Comparison of ENCODE assay signal across 8 cellular contexts in the genomic region with DNA sequence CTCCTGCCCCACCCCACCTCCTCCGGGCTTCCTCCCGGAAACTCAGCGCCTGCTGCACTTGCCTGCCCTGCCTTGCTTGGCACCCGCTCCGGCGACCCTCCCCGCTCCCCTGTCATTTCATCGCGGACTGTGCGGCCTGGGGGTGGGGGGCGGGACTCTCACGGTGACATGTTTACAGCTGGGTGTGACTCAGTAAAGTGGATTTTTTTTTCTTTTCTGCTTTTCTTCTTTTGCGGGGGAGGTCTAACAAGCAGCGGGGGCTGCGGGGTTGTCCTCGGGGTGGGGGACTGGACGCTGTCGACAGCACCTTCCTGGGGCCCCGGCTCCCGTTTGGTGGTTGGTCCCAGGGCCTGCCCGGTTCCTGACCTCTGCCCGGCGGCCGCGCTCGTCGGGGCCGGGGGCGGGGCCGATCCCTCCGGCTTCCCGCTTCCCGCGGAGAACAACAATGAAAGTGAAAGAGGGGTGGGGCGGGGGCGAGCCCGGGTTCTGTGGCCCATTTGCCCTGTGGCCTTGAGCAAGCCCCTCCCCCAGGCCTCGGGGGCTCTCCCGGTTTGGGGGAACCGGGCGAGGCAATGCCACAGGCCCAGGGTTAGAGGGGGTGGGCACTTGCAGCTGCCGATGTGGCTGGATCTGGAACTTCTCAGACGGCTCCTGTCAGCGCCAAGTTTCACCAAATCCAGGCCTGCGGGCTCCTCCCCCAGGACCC. TPM values are rescaled to one million over a fixed set of nuclear protein-coding genes. Genes with fewer than 3 reads are reported as not detected.
DNase-seq lines count a peak whose midpoint lies in the region; ATAC-seq and TF ChIP-seq lines count a peak whose summit lies in the region.

No MANE protein-coding gene starts in this region.

- ATAC-seq in HCT116 (peak; percentile 33), RWPE2 (ENCODE audit: low read depth) (peak; percentile 27), right cardiac atrium (peak; percentile 51 to 62), gastrocnemius medialis (peak; percentile 22 to 42)

- TF ChIP-seq POLR2A in HCT116 (IDR thresholded peaks at IDR 0.05; ENCODE audit: borderline replicate concordance, extremely low read depth, insufficient read depth, insufficient read length) (no peak), gastrocnemius medialis (IDR thresholded peaks at IDR 0.05) (peak in 1 of 2 donors; percentile 12)

- peaks cover 12% of the 10 kb centered on the region; the same call in 1 of the 2 replicates for H3K79me2 ChIP-seq in HCT116 (ENCODE audit: insufficient read depth, low read length)

- H3K9ac ChIP-seq in HCT116 (ENCODE audit: low read length) = peak overlapping the region; percentile 86

- H3K27ac Mint-ChIP-seq in activated naive CD8-positive, alpha-beta T cell treated with anti-CD3 and anti-CD28 coated beads for 36 hours = peak overlapping the region; percentile 72

- peak overlapping the region; percentile 64 for H3K4me3 Mint-ChIP-seq in activated naive CD8-positive, alpha-beta T cell treated with anti-CD3 and anti-CD28 coated beads for 36 hours

- H3K4me2 ChIP-seq in HCT116 (ENCODE audit: low read length) = peak overlapping the region; percentile 100

- no peak overlapping the region for H2AFZ ChIP-seq in HCT116 (ENCODE audit: low read depth, low read length, poor library complexity, severe bottlenecking)

- peak overlapping the region; percentile 51 to 70 for H3K4me3 ChIP-seq in HCT116 (replicated peaks in 1 of 2; ENCODE audit: low read depth in 1 of 2, low read length in 2 of 2)
- H3K4me3 ChIP-seq in RWPE2 (ENCODE audit: severe bottlenecking) = peak overlapping the region; percentile 55
- peak overlapping the region; percentile 69 for H3K4me3 ChIP-seq in right cardiac atrium (ENCODE audit: low read length)
- peak overlapping the region; percentile 56 to 76 (median 58) for H3K4me3 ChIP-seq in gastrocnemius medialis

- peaks cover 19% of the 10 kb centered on the region for H3K27me3 Mint-ChIP-seq in activated naive CD8-positive, alpha-beta T cell treated with anti-CD3 and anti-CD28 coated beads for 36 hours

- 4% methylated on average over 45 of the region's 45 CpGs for WGBS in right cardiac atrium

- POLR2A ChIA-PET in HCT116 (lab: Charles Lee) = no interaction called here

- H3K27ac ChIP-seq in HCT116 (ENCODE audit: low read depth, low read length) (peak overlapping the region; percentile 96), RWPE2 (ENCODE audit: poor library complexity, severe bottlenecking) (peak overlapping the region; percentile 34), right cardiac atrium (ENCODE audit: low read length) (peak overlapping the region; percentile 42), gastrocnemius medialis (peak overlapping the region; percentile 64 to 70 (median 66))

- TF ChIP-seq CTCF in HCT116 (IDR thresholded peaks at IDR 0.05 in 2 of 3, conservative IDR thresholded peaks at IDR 0.05 in 1 of 3; ENCODE audit: borderline replicate concordance in 1 of 3, insufficient read depth in 1 of 3, low read depth in 2 of 3, low read length in 2 of 3) = no peak
- TF ChIP-seq CTCF in RWPE2 (IDR thresholded peaks at IDR 0.05; ENCODE audit: poor library complexity, severe bottlenecking) = no peak
- no peak for TF ChIP-seq CTCF in gastrocnemius medialis (IDR thresholded peaks at IDR 0.05 in 4 of 5, conservative IDR thresholded peaks at IDR 0.05 in 1 of 5)

- peaks cover 10% of the 10 kb centered on the region for H3K36me3 Mint-ChIP-seq in activated naive CD8-positive, alpha-beta T cell treated with anti-CD3 and anti-CD28 coated beads for 36 hours

- no peaks in the 10 kb centered on the region for H3K9me3 Mint-ChIP-seq in activated naive CD8-positive, alpha-beta T cell treated with anti-CD3 and anti-CD28 coated beads for 36 hours

- in situ Hi-C loops in gastrocnemius medialis (cut with MboI; ENCODE audit: low sequenced_read_pairs in 4 of 4) = no loop called here

- no TSS peak for BruUV-seq in HCT116 (replicated peaks; lab: Mats Ljungman, UMichigan)

- intact Hi-C loops in HCT116 (cut with micrococcal nuclease) = loop anchor here (10.0 kb wide), 2 partner anchors 234 to 424 kb away; a partner anchor contains a TSS
- intact Hi-C loops in right cardiac atrium (cut with DNase I) = loop anchor here in 1 of 4 donors (10.0 kb wide), 1 partner anchor 234 kb away; a partner anchor contains a TSS
- intact Hi-C loops in gastrocnemius medialis (cut with DNase I; ENCODE audit: low total_unique reads) = no loop called here

- no peaks in the 10 kb centered on the region for H3K27me3 ChIP-seq in HCT116 (ENCODE audit: insufficient read depth, low read length)
- no peaks in the 10 kb centered on the region for H3K27me3 ChIP-seq in RWPE2 (ENCODE audit: insufficient read depth, poor library complexity, severe bottlenecking)
- no peaks in the 10 kb centered on the region for H3K27me3 ChIP-seq in right cardiac atrium (ENCODE audit: control insufficient read depth, insufficient read depth)
- peaks cover 0 to 23% (median 7%) of the 10 kb centered on the region in 3 donors for H3K27me3 ChIP-seq in gastrocnemius medialis

- H3K4me1 Mint-ChIP-seq in activated naive CD8-positive, alpha-beta T cell treated with anti-CD3 and anti-CD28 coated beads for 36 hours = peaks cover 11% of the 10 kb centered on the region

- H3K36me3 ChIP-seq in HCT116 (ENCODE audit: control insufficient read depth in 1 of 2, insufficient read depth in 2 of 2, low read length in 2 of 2) = peaks cover 0 to 4% of the 10 kb centered on the region in 2 experiments; a peak in 2 of 4 replicates
- H3K36me3 ChIP-seq in RWPE2 (ENCODE audit: low read depth) = peaks cover 10% of the 10 kb centered on the region; the same call in 1 of the 2 replicates
- peaks cover 0 to 32% of the 10 kb centered on the region in 2 donors for H3K36me3 ChIP-seq in gastrocnemius medialis

- RAD21 ChIA-PET in HCT116 (lab: Charles Lee; ENCODE audit: low non-redundant PET in 1 of 2, low total read pairs in 2 of 2, uncharacterized antibody in 2 of 2, unreplicated experiment in 2 of 2) = no interaction called here

- no peaks in the 10 kb centered on the region for H3K9me2 ChIP-seq in HCT116 (ENCODE audit: insufficient read depth)

- CTCF ChIA-PET in HCT116 (lab: Charles Lee) = no interaction called here

- H3K4me1 ChIP-seq in HCT116 (ENCODE audit: control insufficient read depth in 1 of 2, insufficient read depth in 2 of 2, low read length in 2 of 2) (peaks cover 23 to 56% of the 10 kb centered on the region in 2 experiments), RWPE2 (ENCODE audit: insufficient read depth, poor library complexity, severe bottlenecking) (no peaks in the 10 kb centered on the region), right cardiac atrium (ENCODE audit: control insufficient read depth, insufficient read depth, low read length) (no peaks in the 10 kb centered on the region), gastrocnemius medialis (peaks cover 6 to 19% of the 10 kb centered on the region in 2 donors)

- no peak for TF ChIP-seq RAD21 in HCT116 (IDR thresholded peaks at IDR 0.05; ENCODE audit: low read depth)

- DNase-seq in AG08395 (ENCODE audit: low spot score) (peak; percentile 61), HCT116 (ENCODE audit: low read depth, low spot score) (no peak), RWPE2 (ENCODE audit: low spot score) (no peak), right cardiac atrium (peak; percentile 71 to 90 (median 90)), gastrocnemius medialis (peak in 1 of 2 donors; percentile 53), NCI-H1694 treated with DMSO at 0.1 percent for 48 hours (lab: John Stamatoyannopoulos, UW) (no peak), glomerular visceral epithelial cell (ENCODE audit: extremely low spot score) (no peak)
- peak; percentile 77 for DNase-seq in activated naive CD8-positive, alpha-beta T cell treated with anti-CD3 and anti-CD28 coated beads for 36 hours

- H4K20me1 ChIP-seq in HCT116 (ENCODE audit: insufficient read depth) = no peaks in the 10 kb centered on the region

- no peaks in the 10 kb centered on the region for H3K9me3 ChIP-seq in HCT116 (ENCODE audit: control insufficient read depth in 1 of 2, insufficient read depth in 1 of 2, low read depth in 1 of 2, low read length in 2 of 2)
- no peaks in the 10 kb centered on the region for H3K9me3 ChIP-seq in RWPE2 (ENCODE audit: severe bottlenecking)
- no peaks in the 10 kb centered on the region for H3K9me3 ChIP-seq in right cardiac atrium (ENCODE audit: control insufficient read depth, low read length)
- no peaks in the 10 kb centered on the region for H3K9me3 ChIP-seq in gastrocnemius medialis

TF ChIP-seq in HCT116, 20 proteins besides CTCF, POLR2A, EP300 and RAD21 (continues in another document):
- TF ChIP-seq YY1 (IDR thresholded peaks at IDR 0.05; ENCODE audit: extremely low read depth, insufficient replicate concordance, low read depth, low read length) (no peak), SIN3A (IDR thresholded peaks at IDR 0.05; ENCODE audit: low read depth) (no peak), JUND (IDR thresholded peaks at IDR 0.05) (no peak), EZH2phosphoT487 (IDR thresholded peaks at IDR 0.05; ENCODE audit: borderline replicate concordance) (no peak), CEBPB (IDR thresholded peaks at IDR 0.05; ENCODE audit: low read depth) (no peak), CBX3 (IDR thresholded peaks at IDR 0.05; ENCODE audit: low read depth) (no peak), EGR1 (IDR thresholded peaks at IDR 0.05; ENCODE audit: low read depth) (no peak), TCF7L2 (IDR thresholded peaks at IDR 0.05; ENCODE audit: borderline replicate concordance, extremely low read depth, insufficient read depth, insufficient read length) (peak; percentile 32)
- TF ChIP-seq, protein P1, sequence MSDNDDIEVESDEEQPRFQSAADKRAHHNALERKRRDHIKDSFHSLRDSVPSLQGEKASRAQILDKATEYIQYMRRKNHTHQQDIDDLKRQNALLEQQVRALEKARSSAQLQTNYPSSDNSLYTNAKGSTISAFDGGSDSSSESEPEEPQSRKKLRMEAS (IDR thresholded peaks at IDR 0.05) = no peak

RNA-seq across cellular contexts. Expression of a gene that starts 1.0 kb away (rescaled TPM):
- total RNA-seq in HCT116 (2021; ENCODE audit: unreplicated experiment) = 286 TPM
- polyA plus RNA-seq in HCT116 (2012) = 442 and 447 TPM in 2 replicates
- total RNA-seq in activated naive CD8-positive, alpha-beta T cell treated with anti-CD3 and anti-CD28 coated beads for 36 hours = 1 to 10 TPM; 3.4 to 3.6 TPM
- 10 to 100 TPM in 3 of 4 donors, 1 to 10 TPM in 1; 9.9 to 18.8 (median 11.9) TPM for total RNA-seq in right cardiac atrium
- polyA plus RNA-seq in right cardiac atrium = 10.1 TPM
- 1 to 10 TPM in 2 of 4 donors, not detected in 2; 1.6 to 1.9 TPM for total RNA-seq in gastrocnemius medialis

RNA-seq across cellular contexts. Expression of a gene that starts 11.1 kb away (rescaled TPM):
- total RNA-seq in HCT116 (2021; ENCODE audit: unreplicated experiment) (1.1 TPM), right cardiac atrium (under 1 TPM in 2 of 4 donors, not detected in 2; 0.14 to 0.53 TPM), gastrocnemius medialis (not detected)
- 2.5 and 2.9 TPM in 2 replicates for polyA plus RNA-seq in HCT116 (2012)
- under 1 TPM in 1 of 2 experiments, not detected in 1; 0.14 TPM for total RNA-seq in activated naive CD8-positive, alpha-beta T cell treated with anti-CD3 and anti-CD28 coated beads for 36 hours
- polyA plus RNA-seq in right cardiac atrium = 0.20 TPM

RNA-seq across cellular contexts. Expression of a gene that starts 33.2 kb away (rescaled TPM):
- 70.2 TPM for total RNA-seq in HCT116 (2021; ENCODE audit: unreplicated experiment)
- 67.3 and 69.5 TPM in 2 replicates for polyA plus RNA-seq in HCT116 (2012)
- total RNA-seq in activated naive CD8-positive, alpha-beta T cell treated with anti-CD3 and anti-CD28 coated beads for 36 hours = 100 to 1,000 TPM in 1 of 2 experiments, 10 to 100 TPM in 1; 100.0 to 101 TPM
- 100 to 1,000 TPM in 2 of 4 donors, 10 to 100 TPM in 2; 75.8 to 108 (median 100) TPM for total RNA-seq in right cardiac atrium
- 87.5 TPM for polyA plus RNA-seq in right cardiac atrium
- 100 to 1,000 TPM; 127 to 155 (median 131) TPM for total RNA-seq in gastrocnemius medialis

Comparison
In these comparisons a context has a peak if more than half of its experiments do, and no peak if none do; other contexts are left out.
1. DNase-seq: peak in AG08395 (single experiment), activated naive CD8-positive, alpha-beta T cell treated with anti-CD3 and anti-CD28 coated beads for 36 hours (single experiment) and right cardiac atrium (3 of 3); none in HCT116 (single experiment), RWPE2 (single experiment), NCI-H1694 treated with DMSO at 0.1 percent for 48 hours (single experiment) and glomerular visceral epithelial cell (single experiment).
2. H3K27ac ChIP-seq: peak in every context shown above with its lines; median percentile 96 in HCT116; 66 in gastrocnemius medialis; 42 in right cardiac atrium; 34 in RWPE2.
3. RNA of a gene that starts 1.0 kb away (total RNA-seq): 286 TPM in HCT116 (single experiment); 9.9 to 18.8 TPM in right cardiac atrium, 3.4 to 3.6 TPM in activated naive CD8-positive, alpha-beta T cell treated with anti-CD3 and anti-CD28 coated beads for 36 hours and 1.6 to 1.9 TPM in gastrocnemius medialis; every median in the first group is over 10 times any median in the second.
4. Peak in every context shown above with its lines, with median percentiles within 50 percentile points of each other: ATAC-seq and H3K4me3 ChIP-seq.